In genomic region chr6:36319834-36320233, GRCh38 we compare ENCODE assay signal across 23 cellular contexts. TPM values are rescaled to one million over a fixed set of nuclear protein-coding genes. Genes with fewer than 3 reads are reported as not detected.
"Had no signal": no experiment of that assay in that cellular context is flagged by ENCODE, and none has a peak within 500 bp of the region (broad histone marks: within the 10 kb centered on the region; RNA-seq: fewer than 3 reads in every experiment).

No MANE protein-coding gene starts in this region.

- H3K27ac ChIP-seq: adrenal gland, RWPE1, SJCRH30 had no signal

- H3K27me3 ChIP-seq: adrenal gland, SJCRH30 had no signal

- H3K9me2 ChIP-seq: SK-N-SH had no signal

- H3K9ac ChIP-seq: SK-N-SH had no signal

- H3K4me2 ChIP-seq: SK-N-SH had no signal

- H3K4me3 ChIP-seq: adrenal gland, SJCRH30 had no signal

- H3K36me3 ChIP-seq: adrenal gland, SJCRH30 had no signal

- H3K4me1 ChIP-seq: adrenal gland, SJCRH30 had no signal

- ATAC-seq: activated CD4-positive, CD25-positive, alpha-beta regulatory T cell treated with anti-CD3 and anti-CD28 coated beads, Interleukin-2, amount 50 U/mL, for 24 hours; activated CD8-positive, alpha-beta T cell treated with anti-CD3 and anti-CD28 coated beads for 36 hours; Panc1 had no signal

- DNase-seq: activated CD4-positive, alpha-beta T cell treated with anti-CD3 and anti-CD28 coated beads for 4 hours; activated CD8-positive, alpha-beta memory T cell treated with anti-CD3 and anti-CD28 coated beads, Interleukin-2, amount 50 U/mL, for 48 hours; activated CD8-positive, alpha-beta T cell treated with anti-CD3 and anti-CD28 coated beads for 36 hours; activated naive CD4-positive, alpha-beta T cell treated with anti-CD3 and anti-CD28 coated beads, Interleukin-2, amount 50 U/mL, for 16 hours; activated naive CD8-positive, alpha-beta T cell treated with anti-CD3 and anti-CD28 coated beads, Interleukin-2, amount 10 ng/mL, durations not matched to agents 7 days and 5 days; activated T-cell treated with anti-CD3 and anti-CD28 coated beads, Interleukin-2, amount 50 U/mL, for 1 hour; adrenal gland; anterior cingulate cortex; Kasumi-1; KBM-7; MV-4-11; NCI-H1436; NCI-H1694 treated with DMSO at 0.1 percent for 48 hours; Right ventricle myocardium superior; SJCRH30; SK-N-SH; T-helper 1 cell had no signal

- H3K9me3 ChIP-seq: adrenal gland, SJCRH30, SK-N-SH had no signal

RNA-seq across cellular contexts. Expression of gene BNIP5, which starts 16.9 kb away (rescaled TPM):
- total RNA-seq: activated CD8-positive, alpha-beta T cell treated with anti-CD3 and anti-CD28 coated beads for 36 hours; activated naive CD8-positive, alpha-beta T cell treated with anti-CD3 and anti-CD28 coated beads, Interleukin-2, amount 10 ng/mL, durations not matched to agents 7 days and 5 days; adrenal gland; cardiac septum; OCI-LY7; Right ventricle myocardium superior; T-helper 2 cell treated with Interferon-gamma antibody and Interleukin-4, amounts not matched to agents 100 ng/mL and 5 ng/mL, for 36 hours had no signal
- polyA plus RNA-seq: SK-N-SH had no signal

RNA-seq across cellular contexts. Expression of gene PNPLA1, which starts 50.0 kb away (rescaled TPM):
- total RNA-seq: activated CD8-positive, alpha-beta T cell treated with anti-CD3 and anti-CD28 coated beads for 36 hours; activated naive CD8-positive, alpha-beta T cell treated with anti-CD3 and anti-CD28 coated beads, Interleukin-2, amount 10 ng/mL, durations not matched to agents 7 days and 5 days; cardiac septum; OCI-LY7; Right ventricle myocardium superior; SJCRH30; T-helper 2 cell treated with Interferon-gamma antibody and Interleukin-4, amounts not matched to agents 100 ng/mL and 5 ng/mL, for 36 hours had no signal
- polyA plus RNA-seq: SK-N-SH had no signal
